1 cellular context compared by ENCODE assay signal in the genomic region with DNA sequence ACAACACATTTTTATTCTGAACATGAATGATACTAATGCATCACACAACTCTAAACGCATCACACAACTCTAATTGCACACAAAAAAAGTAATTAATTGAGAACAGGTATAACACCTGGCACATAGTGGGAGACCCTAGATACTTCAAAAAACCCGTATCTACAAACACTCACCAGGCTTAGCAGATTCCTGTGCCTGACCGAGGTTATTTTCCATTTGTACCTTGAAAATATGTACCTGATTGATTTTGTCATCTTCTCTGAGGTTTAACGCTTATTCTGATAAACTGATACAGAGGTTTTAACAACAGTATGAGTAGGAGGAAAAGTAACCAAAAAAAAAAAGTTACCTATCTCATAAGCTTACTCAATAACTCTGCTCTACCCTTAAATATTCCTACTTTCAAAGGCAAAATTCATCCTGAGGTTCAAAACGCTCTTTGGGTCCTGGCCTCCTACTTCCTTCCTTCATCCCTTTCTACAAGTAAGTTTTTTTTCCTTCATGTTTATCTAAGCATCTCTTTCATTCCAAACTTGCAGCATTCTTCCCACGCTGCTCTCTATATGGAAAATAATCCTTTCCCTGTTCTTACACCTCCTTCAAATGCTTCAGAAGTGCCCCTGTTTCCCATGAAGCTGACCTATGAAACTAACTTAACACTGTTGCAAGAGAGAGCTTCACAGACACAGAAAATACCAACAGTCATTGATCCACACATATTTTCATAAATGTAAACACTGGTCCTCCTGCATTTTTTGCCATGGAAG.
TF ChIP-seq lines count a peak whose summit lies in the region.

No MANE protein-coding gene starts in this region.

TF ChIP-seq in GM12878, 131 proteins besides CTCF, POLR2A, EP300 and RAD21 (continued from another document):
- no peak for TF ChIP-seq ETV6 (conservative IDR thresholded peaks at IDR 0.05 in 1 of 2, IDR thresholded peaks at IDR 0.05 in 1 of 2; ENCODE audit: borderline replicate concordance in 1 of 2, low read depth in 1 of 2)
